Comparison of ENCODE assay signal across 9 cellular contexts in the genomic region with DNA sequence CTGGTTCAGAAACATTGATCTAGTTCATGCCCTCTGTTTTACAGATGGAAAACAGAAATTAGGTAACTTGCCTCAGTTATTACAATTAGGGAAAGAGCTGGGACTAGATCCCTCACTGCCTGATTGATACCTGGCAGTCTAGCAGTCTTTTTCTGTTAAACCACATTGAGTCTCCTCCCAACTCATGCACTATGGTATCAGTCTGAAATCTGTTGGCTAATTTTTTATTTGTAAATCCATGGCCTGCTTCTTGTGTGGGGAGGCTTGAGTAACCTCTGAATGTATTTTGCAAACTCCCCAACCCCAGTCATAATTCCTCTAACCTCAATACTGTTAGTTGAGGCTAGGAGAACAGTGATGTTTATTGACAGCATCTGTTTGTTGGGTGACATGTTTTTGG.
"Had no signal": no experiment of that assay in that cellular context is flagged by ENCODE, and none has a peak within 500 bp of the region (broad histone marks: within the 10 kb centered on the region; RNA-seq: fewer than 3 reads in every experiment).

No MANE protein-coding gene starts in this region.

- H3K9me3 Mint-ChIP-seq: activated CD8-positive, alpha-beta T cell treated with anti-CD3 and anti-CD28 coated beads for 36 hours; neural progenitor cell; T-helper 2 cell treated with Interferon-gamma antibody and Interleukin-4, amounts not matched to agents 5 μg/mL and 100 μg/mL, for 36 hours had no signal

- H3K27me3 Mint-ChIP-seq: activated CD8-positive, alpha-beta T cell treated with anti-CD3 and anti-CD28 coated beads for 36 hours had no signal

- H3K27ac ChIP-seq: neural progenitor cell, parathyroid adenoma had no signal

- DNase-seq: activated CD8-positive, alpha-beta T cell treated with anti-CD3 and anti-CD28 coated beads for 36 hours; kidney; left ventricle myocardium superior; midbrain; retina had no signal

- ATAC-seq: left ventricle myocardium superior had no signal

- H3K27me3 ChIP-seq: neural progenitor cell, tibial nerve had no signal

- H3K4me1 ChIP-seq: neural progenitor cell, parathyroid adenoma had no signal

- H3K4me3 Mint-ChIP-seq: activated CD8-positive, alpha-beta T cell treated with anti-CD3 and anti-CD28 coated beads for 36 hours; neural progenitor cell; T-helper 2 cell treated with Interferon-gamma antibody and Interleukin-4, amounts not matched to agents 5 μg/mL and 100 μg/mL, for 36 hours had no signal

- H3K9me3 ChIP-seq: tibial nerve had no signal

- H3K36me3 ChIP-seq: neural progenitor cell had no signal

- H3K27ac Mint-ChIP-seq: T-helper 2 cell treated with Interferon-gamma antibody and Interleukin-4, amounts not matched to agents 5 μg/mL and 100 μg/mL, for 36 hours had no signal

- H3K4me3 ChIP-seq: neural progenitor cell, tibial nerve had no signal
